In the genomic region with DNA sequence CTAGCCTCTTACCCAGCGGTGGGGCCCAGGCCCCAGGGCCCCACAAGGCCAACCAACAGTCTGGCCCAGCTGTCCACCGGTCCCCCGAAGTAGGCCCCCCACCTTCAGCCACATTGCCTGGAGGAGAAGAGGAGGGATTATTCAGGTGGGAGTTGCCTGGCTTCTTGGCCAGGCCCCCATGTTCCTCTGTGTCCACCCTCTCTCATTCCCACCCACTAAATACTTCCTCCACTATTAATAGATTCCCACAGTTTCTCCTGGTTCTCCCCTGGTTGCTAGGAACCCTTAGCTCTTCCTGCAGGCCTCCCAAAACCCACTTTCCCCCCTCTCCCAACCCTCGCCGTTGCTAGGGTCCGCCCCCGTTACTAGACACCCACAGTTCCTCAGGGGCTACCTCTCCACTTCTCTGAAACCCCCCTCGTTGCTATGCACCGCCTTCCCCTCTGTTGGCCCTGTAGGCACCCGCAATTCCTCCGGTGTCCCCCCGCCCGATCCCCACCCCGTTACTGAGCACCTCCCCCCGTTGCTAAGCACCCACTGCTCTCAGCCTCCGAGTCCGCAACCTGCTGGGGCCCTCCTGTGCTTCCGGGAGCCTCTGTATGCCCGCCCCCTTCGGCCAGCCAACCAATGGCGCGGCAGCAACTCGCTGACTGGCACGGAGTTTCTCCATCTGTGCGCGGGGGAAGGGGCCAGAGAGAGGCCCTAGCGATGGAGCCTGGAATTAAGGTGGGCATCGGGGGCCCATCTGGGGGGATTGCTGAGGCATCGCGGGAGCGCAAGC, we compare ENCODE assay signal across 8 cellular contexts. TPM values are rescaled to one million over a fixed set of nuclear protein-coding genes. Genes with fewer than 3 reads are reported as not detected.
DNase-seq lines count a peak whose midpoint lies in the region; ATAC-seq, FAIRE-seq and TF ChIP-seq lines count a peak whose summit lies in the region.

No MANE protein-coding gene starts in this region.

- peaks cover 5 to 18% of the 10 kb centered on the region in 2 donors for H3K36me3 Mint-ChIP-seq in activated naive CD4-positive, alpha-beta T cell treated with anti-CD3 and anti-CD28 coated beads, Interleukin-2, amount 50 U/mL, for 72 hours

- H3K4me1 ChIP-seq in suprapubic skin = peaks cover 24% of the 10 kb centered on the region

- no peak for TF ChIP-seq EP300 in suprapubic skin (IDR thresholded peaks at IDR 0.05)

- H3K27ac ChIP-seq in suprapubic skin = peak overlapping the region; percentile 97

- ATAC-seq in SK-N-SH treated with all-trans-retinoic acid at 6 μM for 48 hours (peak; percentile 81), omental fat pad (ENCODE audit: low FRiP score) (peak; percentile 46)
- ATAC-seq in activated naive CD4-positive, alpha-beta T cell treated with anti-CD3 and anti-CD28 coated beads, Interleukin-2, amount 50 U/mL, for 72 hours = peak; percentile 65 to 72

- no peak for TF ChIP-seq POLR2A in suprapubic skin (IDR thresholded peaks at IDR 0.05)

- H3K9me3 Mint-ChIP-seq in activated naive CD4-positive, alpha-beta T cell treated with anti-CD3 and anti-CD28 coated beads, Interleukin-2, amount 50 U/mL, for 72 hours = no peaks in the 10 kb centered on the region

- peak; percentile 92 for DNase-seq in HEK293T (ENCODE audit: extremely low spot score)
- peak; percentile 82 for DNase-seq in NCI-H1048 (lab: John Stamatoyannopoulos, UW)
- peak; percentile 92 to 94 for DNase-seq in activated naive CD4-positive, alpha-beta T cell treated with anti-CD3 and anti-CD28 coated beads, Interleukin-2, amount 50 U/mL, for 72 hours (ENCODE audit: low spot score in 2 of 2)
- DNase-seq in glomerular visceral epithelial cell (ENCODE audit: extremely low spot score) = peak; percentile 94
- DNase-seq in omental fat pad (ENCODE audit: low spot score) = peak; percentile 88
- peak; percentile 97 for DNase-seq in suprapubic skin (ENCODE audit: low spot score in 2 of 2)

- TF ChIP-seq CTCF in omental fat pad (IDR thresholded peaks at IDR 0.05) (no peak), suprapubic skin (IDR thresholded peaks at IDR 0.05) (no peak)

- WGBS in suprapubic skin = 3% methylated on average over 19 of the region's 31 CpGs

- H3K27ac Mint-ChIP-seq in activated naive CD4-positive, alpha-beta T cell treated with anti-CD3 and anti-CD28 coated beads, Interleukin-2, amount 50 U/mL, for 72 hours = peak overlapping the region; percentile 96 to 98

- H3K9me3 ChIP-seq in suprapubic skin = no peaks in the 10 kb centered on the region

- CTCF ChIA-PET in HEK293T (lab: Yijun Ruan, JAX) = interaction anchor here (0.6 kb wide), 1 partner anchor 14 kb away, joined by 4 read pairs; no protein-coding TSS in a partner anchor

- peak overlapping the region; percentile 90 for H3K4me3 ChIP-seq in suprapubic skin

- FAIRE-seq in G401.6 (lab: Jason Lieb, UNC) = peak; percentile 73

- peaks cover 20% of the 10 kb centered on the region for H3K36me3 ChIP-seq in suprapubic skin

- H3K27me3 ChIP-seq in suprapubic skin = no peaks in the 10 kb centered on the region

- POLR2A ChIA-PET in HEK293T (lab: Yijun Ruan, JAX) = no interaction called here

TF ChIP-seq in HEK293T, 16 proteins besides CTCF, POLR2A, EP300 and RAD21:
- TF ChIP-seq ZNF384 (IDR thresholded peaks at IDR 0.05) (no peak), ELF4 (IDR thresholded peaks at IDR 0.05) (no peak), TARDBP (IDR thresholded peaks at IDR 0.05) (no peak)
- TF ChIP-seq, protein P1, sequence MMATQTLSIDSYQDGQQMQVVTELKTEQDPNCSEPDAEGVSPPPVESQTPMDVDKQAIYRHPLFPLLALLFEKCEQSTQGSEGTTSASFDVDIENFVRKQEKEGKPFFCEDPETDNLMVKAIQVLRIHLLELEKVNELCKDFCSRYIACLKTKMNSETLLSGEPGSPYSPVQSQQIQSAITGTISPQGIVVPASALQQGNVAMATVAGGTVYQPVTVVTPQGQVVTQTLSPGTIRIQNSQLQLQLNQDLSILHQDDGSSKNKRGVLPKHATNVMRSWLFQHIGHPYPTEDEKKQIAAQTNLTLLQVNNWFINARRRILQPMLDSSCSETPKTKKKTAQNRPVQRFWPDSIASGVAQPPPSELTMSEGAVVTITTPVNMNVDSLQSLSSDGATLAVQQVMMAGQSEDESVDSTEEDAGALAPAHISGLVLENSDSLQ (IDR thresholded peaks at IDR 0.05) = peak; percentile 99

TF ChIP-seq in SK-N-SH treated with all-trans-retinoic acid at 6 μM for 48 hours, 23 proteins besides CTCF, POLR2A, EP300 and RAD21:
- TF ChIP-seq ZFP3 (CRISPR knock-in tag; IDR thresholded peaks at IDR 0.05) (no peak), ESRRG (CRISPR knock-in tag; IDR thresholded peaks at IDR 0.05) (no peak), PPARA (CRISPR knock-in tag; IDR thresholded peaks at IDR 0.05; ENCODE audit: borderline replicate concordance) (no peak), SNAI2 (CRISPR knock-in tag; IDR thresholded peaks at IDR 0.05) (no peak), CSDC2 (CRISPR knock-in tag; IDR thresholded peaks at IDR 0.05) (no peak), ZNF8 (CRISPR knock-in tag; IDR thresholded peaks at IDR 0.05) (no peak), ZC3H10 (CRISPR knock-in tag; IDR thresholded peaks at IDR 0.05) (no peak), BACH2 (CRISPR knock-in tag; IDR thresholded peaks at IDR 0.05; ENCODE audit: borderline replicate concordance) (no peak), ZFP30 (CRISPR knock-in tag; IDR thresholded peaks at IDR 0.05) (no peak), GLIS3 (CRISPR knock-in tag; IDR thresholded peaks at IDR 0.05) (no peak), OSR1 (CRISPR knock-in tag; IDR thresholded peaks at IDR 0.05) (no peak), TOX (CRISPR knock-in tag; IDR thresholded peaks at IDR 0.05; ENCODE audit: borderline replicate concordance) (no peak)
- TF ChIP-seq, protein P2, sequence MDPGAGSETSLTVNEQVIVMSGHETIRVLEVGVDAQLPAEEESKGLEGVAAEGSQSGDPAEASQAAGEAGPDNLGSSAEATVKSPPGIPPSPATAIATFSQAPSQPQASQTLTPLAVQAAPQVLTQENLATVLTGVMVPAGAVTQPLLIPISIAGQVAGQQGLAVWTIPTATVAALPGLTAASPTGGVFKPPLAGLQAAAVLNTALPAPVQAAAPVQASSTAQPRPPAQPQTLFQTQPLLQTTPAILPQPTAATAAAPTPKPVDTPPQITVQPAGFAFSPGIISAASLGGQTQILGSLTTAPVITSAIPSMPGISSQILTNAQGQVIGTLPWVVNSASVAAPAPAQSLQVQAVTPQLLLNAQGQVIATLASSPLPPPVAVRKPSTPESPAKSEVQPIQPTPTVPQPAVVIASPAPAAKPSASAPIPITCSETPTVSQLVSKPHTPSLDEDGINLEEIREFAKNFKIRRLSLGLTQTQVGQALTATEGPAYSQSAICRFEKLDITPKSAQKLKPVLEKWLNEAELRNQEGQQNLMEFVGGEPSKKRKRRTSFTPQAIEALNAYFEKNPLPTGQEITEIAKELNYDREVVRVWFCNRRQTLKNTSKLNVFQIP (CRISPR knock-in tag; IDR thresholded peaks at IDR 0.05; ENCODE audit: borderline replicate concordance, low read depth) = no peak
- TF ChIP-seq, protein P3, sequence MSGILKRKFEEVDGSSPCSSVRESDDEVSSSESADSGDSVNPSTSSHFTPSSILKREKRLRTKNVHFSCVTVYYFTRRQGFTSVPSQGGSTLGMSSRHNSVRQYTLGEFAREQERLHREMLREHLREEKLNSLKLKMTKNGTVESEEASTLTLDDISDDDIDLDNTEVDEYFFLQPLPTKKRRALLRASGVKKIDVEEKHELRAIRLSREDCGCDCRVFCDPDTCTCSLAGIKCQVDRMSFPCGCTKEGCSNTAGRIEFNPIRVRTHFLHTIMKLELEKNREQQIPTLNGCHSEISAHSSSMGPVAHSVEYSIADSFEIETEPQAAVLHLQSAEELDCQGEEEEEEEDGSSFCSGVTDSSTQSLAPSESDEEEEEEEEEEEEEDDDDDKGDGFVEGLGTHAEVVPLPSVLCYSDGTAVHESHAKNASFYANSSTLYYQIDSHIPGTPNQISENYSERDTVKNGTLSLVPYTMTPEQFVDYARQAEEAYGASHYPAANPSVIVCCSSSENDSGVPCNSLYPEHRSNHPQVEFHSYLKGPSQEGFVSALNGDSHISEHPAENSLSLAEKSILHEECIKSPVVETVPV (CRISPR knock-in tag; IDR thresholded peaks at IDR 0.05) = no peak

RNA-seq across cellular contexts. Expression of a gene that starts 2.0 kb away (rescaled TPM):
- total RNA-seq in activated naive CD4-positive, alpha-beta T cell treated with anti-CD3 and anti-CD28 coated beads, Interleukin-2, amount 50 U/mL, for 72 hours = 10 to 100 TPM; 25.5 to 39.8 TPM
- 10 to 100 TPM; 22.1 to 38.8 (median 28.1) TPM for total RNA-seq in omental fat pad
- 10 to 100 TPM; 31.2 to 53.8 (median 39.3) TPM for total RNA-seq in suprapubic skin

RNA-seq across cellular contexts. Expression of a gene that starts 2.2 kb away (rescaled TPM):
- total RNA-seq in activated naive CD4-positive, alpha-beta T cell treated with anti-CD3 and anti-CD28 coated beads, Interleukin-2, amount 50 U/mL, for 72 hours = 1 to 10 TPM; 8.3 to 9.4 TPM
- total RNA-seq in omental fat pad = 100 to 1,000 TPM in 2 of 4 donors, 10 to 100 TPM in 2; 39.3 to 118 (median 91.9) TPM
- total RNA-seq in suprapubic skin = 10 to 100 TPM; 52.9 to 93.8 (median 70.9) TPM

RNA-seq across cellular contexts. Expression of a gene that starts 24.3 kb away (rescaled TPM):
- 10 to 100 TPM; 18.0 to 20.2 TPM for total RNA-seq in activated naive CD4-positive, alpha-beta T cell treated with anti-CD3 and anti-CD28 coated beads, Interleukin-2, amount 50 U/mL, for 72 hours
- total RNA-seq in omental fat pad (100 to 1,000 TPM in 1 of 4 donors, 10 to 100 TPM in 3; 38.2 to 143 (median 45.3) TPM), suprapubic skin (10 to 100 TPM; 20.5 to 38.2 (median 29.3) TPM)

RNA-seq across cellular contexts. Expression of a gene that starts 35.6 kb away (rescaled TPM):
- 10 to 100 TPM; 21.4 to 23.2 TPM for total RNA-seq in activated naive CD4-positive, alpha-beta T cell treated with anti-CD3 and anti-CD28 coated beads, Interleukin-2, amount 50 U/mL, for 72 hours
- total RNA-seq in omental fat pad (1 to 10 TPM; 3.2 to 3.8 (median 3.5) TPM), suprapubic skin (1 to 10 TPM; 3.8 to 9.9 (median 5.4) TPM)

RNA-seq across cellular contexts. Expression of a gene that starts 36.3 kb away (rescaled TPM):
- total RNA-seq in activated naive CD4-positive, alpha-beta T cell treated with anti-CD3 and anti-CD28 coated beads, Interleukin-2, amount 50 U/mL, for 72 hours = 100 to 1,000 TPM; 197 to 227 TPM
- total RNA-seq in omental fat pad = 10 to 100 TPM; 34.8 to 46.8 (median 41.0) TPM
- total RNA-seq in suprapubic skin = 10 to 100 TPM; 49.6 to 52.2 (median 51.0) TPM

Comparison
In these comparisons a context has a peak if more than half of its experiments do, and no peak if none do; other contexts are left out.
1. Peak in every context shown above with its lines: DNase-seq, ATAC-seq, H3K4me3 ChIP-seq and H3K27ac ChIP-seq.